ENCODE assay signal across 1 cellular context in genomic region chr4:101089168-101089567, GRCh38.
TF ChIP-seq lines count a peak whose summit lies in the region.

No MANE protein-coding gene starts in this region.

TF ChIP-seq in SK-N-SH treated with all-trans-retinoic acid at 6 μM for 48 hours, 23 proteins besides CTCF, POLR2A, EP300 and RAD21 (continued from another document):
- TF ChIP-seq CREB5 (CRISPR knock-in tag; IDR thresholded peaks at IDR 0.05; ENCODE audit: low read depth): no peak
- TF ChIP-seq ARNTL (CRISPR knock-in tag; IDR thresholded peaks at IDR 0.05; ENCODE audit: borderline replicate concordance, low read depth): no peak
- TF ChIP-seq CSRNP3 (CRISPR knock-in tag; IDR thresholded peaks at IDR 0.05): no peak
- TF ChIP-seq CSDC2 (CRISPR knock-in tag; IDR thresholded peaks at IDR 0.05): no peak
- TF ChIP-seq ZFP30 (CRISPR knock-in tag; IDR thresholded peaks at IDR 0.05): no peak
- TF ChIP-seq ISL1 (CRISPR knock-in tag; IDR thresholded peaks at IDR 0.05): no peak
